Comparison of ENCODE assay signal across 22 cellular contexts in genomic region chr2:178188466-178188865, GRCh38. TPM values are rescaled to one million over a fixed set of nuclear protein-coding genes. Genes with fewer than 3 reads are reported as not detected.
A peak's percentile ranks its signal among the peaks of the same experiment; 100 is the strongest.
DNase-seq lines count a peak whose midpoint lies in the region; ATAC-seq, FAIRE-seq and TF ChIP-seq lines count a peak whose summit lies in the region.
"Had no signal": no experiment of that assay in that cellular context is flagged by ENCODE, and none has a peak within 500 bp of the region (broad histone marks: within the 10 kb centered on the region; RNA-seq: fewer than 3 reads in every experiment).

No MANE protein-coding gene starts in this region.

- H3K27ac Mint-ChIP-seq in HFFc6: no peak overlapping the region
- H3K27ac Mint-ChIP-seq in T-helper 17 cell: no peak overlapping the region
- H3K27ac Mint-ChIP-seq: CD4-positive, CD25-positive, alpha-beta regulatory T cell; CD8-positive, alpha-beta memory T cell; GM23338; H9 had no signal

- H3K9me3 ChIP-seq in T-helper 17 cell (ENCODE audit: control insufficient read depth, low read length, poor library complexity, severe bottlenecking): no peaks in the 10 kb centered on the region
- H3K9me3 ChIP-seq: BE2C had no signal

- ATAC-seq in T-helper 17 cell: no peak
- ATAC-seq: GM23338, K562 had no signal

- DNase-seq in HFFc6 (peak; percentile 38), M059J (ENCODE audit: low read depth) (peak; percentile 27), bronchial epithelial cell (ENCODE audit: low read depth) (peak; percentile 63), foreskin fibroblast (peak; percentile 10 to 41), medulla oblongata (ENCODE audit: extremely low spot score) (no peak), T-helper 17 cell (no peak), GM20000 (ENCODE audit: low spot score) (no peak)
- DNase-seq in activated naive CD4-positive, alpha-beta T cell treated with Interleukin-2 at 50 U/mL for 16 hours: no peak
- DNase-seq: ACHN; BE2C; C1 segment of cervical spinal cord; CD4-positive, CD25-positive, alpha-beta regulatory T cell; CD8-positive, alpha-beta memory T cell; COR-L47; GDM1; H9 had no signal

- H3K36me3 Mint-ChIP-seq in HFFc6 (ENCODE audit: low read depth): no peaks in the 10 kb centered on the region
- H3K36me3 Mint-ChIP-seq in T-helper 17 cell (ENCODE audit: low read depth): no peaks in the 10 kb centered on the region
- H3K36me3 Mint-ChIP-seq: CD4-positive, CD25-positive, alpha-beta regulatory T cell; CD8-positive, alpha-beta memory T cell had no signal

- no peak for FAIRE-seq in bronchial epithelial cell (lab: Jason Lieb, UNC)
- FAIRE-seq: A204.1, GM12892, GM18507, K562 had no signal

- no peaks in the 10 kb centered on the region for H3K27me3 ChIP-seq in bronchial epithelial cell (ENCODE audit: control insufficient read depth, insufficient read depth, low read length)
- H3K27me3 ChIP-seq: BE2C had no signal

- H3K4me1 Mint-ChIP-seq in HFFc6 (ENCODE audit: low read depth): peaks cover 17% of the 10 kb centered on the region
- no peaks in the 10 kb centered on the region for H3K4me1 Mint-ChIP-seq in T-helper 17 cell

- no peaks in the 10 kb centered on the region for H3K36me3 ChIP-seq in bronchial epithelial cell (ENCODE audit: control insufficient read depth, insufficient read depth, low read length)
- H3K36me3 ChIP-seq: BE2C had no signal

- no peak overlapping the region for H3K4me3 Mint-ChIP-seq in HFFc6
- H3K4me3 Mint-ChIP-seq in T-helper 17 cell: no peak overlapping the region
- H3K4me3 Mint-ChIP-seq: CD4-positive, CD25-positive, alpha-beta regulatory T cell; CD8-positive, alpha-beta memory T cell; GM23338; H9 had no signal

- H3K9me3 Mint-ChIP-seq in HFFc6: no peaks in the 10 kb centered on the region
- H3K9me3 Mint-ChIP-seq: CD8-positive, alpha-beta memory T cell; GM23338; H9 had no signal

- TF ChIP-seq CTCF in HFFc6 (IDR thresholded peaks at IDR 0.05) (no peak), bronchial epithelial cell (IDR thresholded peaks at IDR 0.05; ENCODE audit: insufficient read depth, low read length, severe bottlenecking) (no peak), foreskin fibroblast (IDR thresholded peaks at IDR 0.05; ENCODE audit: low read depth, low read length) (no peak), GM20000 (IDR thresholded peaks at IDR 0.05; ENCODE audit: extremely low read depth, missing control alignments) (no peak)

- H3K27me3 Mint-ChIP-seq in HFFc6 (ENCODE audit: insufficient read depth) (peaks cover 3% of the 10 kb centered on the region; the same call in 1 of the 2 replicates), T-helper 17 cell (peaks cover 42% of the 10 kb centered on the region)

- no peak overlapping the region for H3K4me3 ChIP-seq in bronchial epithelial cell (ENCODE audit: low read depth, low read length)
- H3K4me3 ChIP-seq in foreskin fibroblast (ENCODE audit: low read depth in 1 of 2, low read length in 2 of 2): no peak overlapping the region
- H3K4me3 ChIP-seq: GM23338, K562 had no signal

RNA-seq across cellular contexts. Expression of gene OSBPL6, which starts 5.8 kb away (rescaled TPM):
- total RNA-seq in HFFc6 (2021; fragmentation: NEBNext Ultra II Directional; extraction: Animal tissue kit (Norgen Biotek cat#: 25700)): 1 to 10 TPM; 2.4 to 7.5 (median 3.3) TPM
- 4.0 and 5.7 TPM in 2 replicates for total RNA-seq in M059J (2014; rRNA removed; shearing (Covaris generic))
- total RNA-seq in bronchial epithelial cell: 5.3 and 11.8 TPM in 2 replicates
- total RNA-seq in T-helper 17 cell: under 1 TPM; 0.42 to 0.67 TPM
- total RNA-seq: CD4-positive, CD25-positive, alpha-beta regulatory T cell; HT-29 had no signal

Comparison
In these comparisons a context has a peak if more than half of its experiments do, and no peak if none do; other contexts are left out.
1. DNase-seq: peak in HFFc6 (single experiment), M059J (single experiment), bronchial epithelial cell (single experiment) and foreskin fibroblast (2 of 2); none in activated naive CD4-positive, alpha-beta T cell treated with Interleukin-2 at 50 U/mL for 16 hours (single experiment), medulla oblongata (single experiment), T-helper 17 cell (0 of 3) and GM20000 (single experiment).